1 cellular context compared by ENCODE assay signal in the genomic region with DNA sequence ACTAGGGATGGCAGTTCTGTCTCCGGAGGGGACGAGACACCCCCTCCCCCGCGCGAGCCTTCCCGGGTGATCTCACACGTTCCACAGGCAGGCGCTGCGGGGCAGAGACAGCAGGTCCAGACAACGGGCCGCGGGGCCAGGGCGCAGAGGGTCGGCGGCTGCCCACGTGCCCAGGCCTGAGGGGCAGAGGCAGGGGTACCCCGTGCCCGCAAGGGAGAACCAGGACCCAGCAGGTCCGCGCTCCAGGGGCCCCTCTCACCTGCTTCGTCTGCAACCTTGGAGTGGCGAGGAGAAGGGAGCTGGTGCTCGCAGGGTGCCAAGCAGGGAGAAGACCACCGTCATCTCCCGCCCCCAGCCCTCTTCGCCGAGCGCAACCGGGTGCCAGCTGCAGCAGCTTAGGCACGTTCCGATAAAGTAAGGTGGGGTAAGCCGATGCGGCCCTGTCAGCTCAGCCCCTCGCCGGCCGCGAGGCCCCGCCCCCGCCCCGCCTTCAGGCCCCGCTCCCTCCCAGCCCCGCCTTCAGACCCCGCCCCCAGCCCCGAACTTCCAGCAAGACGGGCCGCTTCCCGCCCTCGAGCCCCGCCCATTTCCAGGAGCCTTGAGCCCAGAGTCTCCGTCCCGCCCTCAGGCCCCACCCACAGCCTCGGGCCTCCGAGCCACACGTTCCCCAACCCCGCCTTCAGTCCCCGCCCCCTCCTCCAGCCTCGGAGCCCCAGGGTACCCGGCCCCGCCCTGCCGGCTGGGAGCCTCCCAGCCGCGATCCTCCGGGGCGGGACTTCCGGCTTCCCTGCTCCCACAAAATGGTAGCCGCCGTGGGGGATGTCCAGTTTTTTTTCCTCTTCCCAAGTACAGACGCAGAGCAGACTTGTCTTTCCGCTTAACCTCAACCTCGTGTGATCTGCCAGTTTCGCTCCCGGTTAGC.
TF ChIP-seq lines count a peak whose summit lies in the region.

A gene with protein sequence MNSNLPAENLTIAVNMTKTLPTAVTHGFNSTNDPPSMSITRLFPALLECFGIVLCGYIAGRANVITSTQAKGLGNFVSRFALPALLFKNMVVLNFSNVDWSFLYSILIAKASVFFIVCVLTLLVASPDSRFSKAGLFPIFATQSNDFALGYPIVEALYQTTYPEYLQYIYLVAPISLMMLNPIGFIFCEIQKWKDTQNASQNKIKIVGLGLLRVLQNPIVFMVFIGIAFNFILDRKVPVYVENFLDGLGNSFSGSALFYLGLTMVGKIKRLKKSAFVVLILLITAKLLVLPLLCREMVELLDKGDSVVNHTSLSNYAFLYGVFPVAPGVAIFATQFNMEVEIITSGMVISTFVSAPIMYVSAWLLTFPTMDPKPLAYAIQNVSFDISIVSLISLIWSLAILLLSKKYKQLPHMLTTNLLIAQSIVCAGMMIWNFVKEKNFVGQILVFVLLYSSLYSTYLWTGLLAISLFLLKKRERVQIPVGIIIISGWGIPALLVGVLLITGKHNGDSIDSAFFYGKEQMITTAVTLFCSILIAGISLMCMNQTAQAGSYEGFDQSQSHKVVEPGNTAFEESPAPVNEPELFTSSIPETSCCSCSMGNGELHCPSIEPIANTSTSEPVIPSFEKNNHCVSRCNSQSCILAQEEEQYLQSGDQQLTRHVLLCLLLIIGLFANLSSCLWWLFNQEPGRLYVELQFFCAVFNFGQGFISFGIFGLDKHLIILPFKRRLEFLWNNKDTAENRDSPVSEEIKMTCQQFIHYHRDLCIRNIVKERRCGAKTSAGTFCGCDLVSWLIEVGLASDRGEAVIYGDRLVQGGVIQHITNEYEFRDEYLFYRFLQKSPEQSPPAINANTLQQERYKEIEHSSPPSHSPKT (minus strand): TSS at position 416 of the 922 bp plus-strand sequence. CDS start 5,073 bp downstream, outside the sequence.

TF ChIP-seq in HepG2, 621 proteins besides CTCF, POLR2A, EP300 and RAD21 (continued from another document and continues in another):
- TF ChIP-seq, protein P1, sequence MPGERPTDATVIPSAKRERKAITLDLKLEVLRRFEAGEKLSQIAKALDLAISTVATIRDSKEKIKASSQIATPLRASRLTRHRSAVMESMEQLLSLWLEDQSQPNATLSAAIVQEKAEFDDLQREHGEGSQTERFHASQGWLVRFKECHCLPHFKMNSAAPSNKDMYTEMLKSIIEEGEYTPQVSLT (CRISPR knock-in tag; IDR thresholded peaks at IDR 0.05; ENCODE audit: borderline replicate concordance, low read depth) = no peak
- no peak for TF ChIP-seq KLF9 (CRISPR knock-in tag; IDR thresholded peaks at IDR 0.05; ENCODE audit: low read depth)
- peak; percentile 53; the same call in 1 of the 2 replicates for TF ChIP-seq ETV5 (CRISPR knock-in tag; IDR thresholded peaks at IDR 0.05; ENCODE audit: borderline replicate concordance)
- no peak for TF ChIP-seq JARID2 (CRISPR knock-in tag; IDR thresholded peaks at IDR 0.05; ENCODE audit: insufficient replicate concordance)
- no peak; the same call in 1 of the 2 replicates for TF ChIP-seq YEATS2 (CRISPR knock-in tag; IDR thresholded peaks at IDR 0.05; ENCODE audit: borderline replicate concordance)
- no peak for TF ChIP-seq ZNF205 (CRISPR knock-in tag; IDR thresholded peaks at IDR 0.05)
- no peak for TF ChIP-seq RARA (CRISPR knock-in tag; IDR thresholded peaks at IDR 0.05)
- TF ChIP-seq, protein P2, sequence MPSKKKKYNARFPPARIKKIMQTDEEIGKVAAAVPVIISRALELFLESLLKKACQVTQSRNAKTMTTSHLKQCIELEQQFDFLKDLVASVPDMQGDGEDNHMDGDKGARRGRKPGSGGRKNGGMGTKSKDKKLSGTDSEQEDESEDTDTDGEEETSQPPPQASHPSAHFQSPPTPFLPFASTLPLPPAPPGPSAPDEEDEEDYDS (CRISPR knock-in tag; IDR thresholded peaks at IDR 0.05) = no peak
- TF ChIP-seq NCOA1 (CRISPR knock-in tag; IDR thresholded peaks at IDR 0.05) = no peak
- TF ChIP-seq, protein P3, sequence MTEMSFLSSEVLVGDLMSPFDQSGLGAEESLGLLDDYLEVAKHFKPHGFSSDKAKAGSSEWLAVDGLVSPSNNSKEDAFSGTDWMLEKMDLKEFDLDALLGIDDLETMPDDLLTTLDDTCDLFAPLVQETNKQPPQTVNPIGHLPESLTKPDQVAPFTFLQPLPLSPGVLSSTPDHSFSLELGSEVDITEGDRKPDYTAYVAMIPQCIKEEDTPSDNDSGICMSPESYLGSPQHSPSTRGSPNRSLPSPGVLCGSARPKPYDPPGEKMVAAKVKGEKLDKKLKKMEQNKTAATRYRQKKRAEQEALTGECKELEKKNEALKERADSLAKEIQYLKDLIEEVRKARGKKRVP (CRISPR knock-in tag; IDR thresholded peaks at IDR 0.05) = no peak
- TF ChIP-seq ZMYM4 (CRISPR knock-in tag; IDR thresholded peaks at IDR 0.05) = peak; percentile 89
- TF ChIP-seq, protein P4, sequence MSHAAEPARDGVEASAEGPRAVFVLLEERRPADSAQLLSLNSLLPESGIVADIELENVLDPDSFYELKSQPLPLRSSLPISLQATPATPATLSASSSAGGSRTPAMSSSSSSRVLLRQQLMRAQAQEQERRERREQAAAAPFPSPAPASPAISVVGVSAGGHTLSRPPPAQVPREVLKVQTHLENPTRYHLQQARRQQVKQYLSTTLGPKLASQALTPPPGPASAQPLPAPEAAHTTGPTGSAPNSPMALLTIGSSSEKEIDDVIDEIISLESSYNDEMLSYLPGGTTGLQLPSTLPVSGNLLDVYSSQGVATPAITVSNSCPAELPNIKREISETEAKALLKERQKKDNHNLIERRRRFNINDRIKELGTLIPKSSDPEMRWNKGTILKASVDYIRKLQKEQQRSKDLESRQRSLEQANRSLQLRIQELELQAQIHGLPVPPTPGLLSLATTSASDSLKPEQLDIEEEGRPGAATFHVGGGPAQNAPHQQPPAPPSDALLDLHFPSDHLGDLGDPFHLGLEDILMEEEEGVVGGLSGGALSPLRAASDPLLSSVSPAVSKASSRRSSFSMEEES (CRISPR knock-in tag; IDR thresholded peaks at IDR 0.05) = 0 out of 2 replicates have a peak, but pooled peaks have one; percentile 25
- TF ChIP-seq HDAC6 (IDR thresholded peaks at IDR 0.05; ENCODE audit: low read depth, low read length) = no peak
- no peak for TF ChIP-seq ZNF567 (CRISPR knock-in tag; IDR thresholded peaks at IDR 0.05; ENCODE audit: borderline replicate concordance)
- TF ChIP-seq ZNF670 (CRISPR knock-in tag; IDR thresholded peaks at IDR 0.05; ENCODE audit: borderline replicate concordance) = no peak
- TF ChIP-seq POLR2AphosphoS2 (IDR thresholded peaks at IDR 0.05; ENCODE audit: low read depth, low read length) = no peak
- no peak for TF ChIP-seq ZNF335 (CRISPR knock-in tag; IDR thresholded peaks at IDR 0.05)
- no peak for TF ChIP-seq ZNF543 (CRISPR knock-in tag; IDR thresholded peaks at IDR 0.05)
- no peak; the same call in 1 of the 2 replicates for TF ChIP-seq ZZZ3 (CRISPR knock-in tag; IDR thresholded peaks at IDR 0.05; ENCODE audit: borderline replicate concordance)
- TF ChIP-seq, protein P5, sequence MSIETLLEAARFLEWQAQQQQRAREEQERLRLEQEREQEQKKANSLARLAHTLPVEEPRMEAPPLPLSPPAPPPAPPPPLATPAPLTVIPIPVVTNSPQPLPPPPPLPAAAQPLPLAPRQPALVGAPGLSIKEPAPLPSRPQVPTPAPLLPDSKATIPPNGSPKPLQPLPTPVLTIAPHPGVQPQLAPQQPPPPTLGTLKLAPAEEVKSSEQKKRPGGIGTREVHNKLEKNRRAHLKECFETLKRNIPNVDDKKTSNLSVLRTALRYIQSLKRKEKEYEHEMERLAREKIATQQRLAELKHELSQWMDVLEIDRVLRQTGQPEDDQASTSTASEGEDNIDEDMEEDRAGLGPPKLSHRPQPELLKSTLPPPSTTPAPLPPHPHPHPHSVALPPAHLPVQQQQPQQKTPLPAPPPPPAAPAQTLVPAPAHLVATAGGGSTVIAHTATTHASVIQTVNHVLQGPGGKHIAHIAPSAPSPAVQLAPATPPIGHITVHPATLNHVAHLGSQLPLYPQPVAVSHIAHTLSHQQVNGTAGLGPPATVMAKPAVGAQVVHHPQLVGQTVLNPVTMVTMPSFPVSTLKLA (IDR thresholded peaks at IDR 0.05) = no peak
- 0 out of 2 replicates have a peak, but pooled peaks have one; percentile 34 for TF ChIP-seq ZNF329 (CRISPR knock-in tag; IDR thresholded peaks at IDR 0.05; ENCODE audit: low read depth)
- TF ChIP-seq ZNF256 (CRISPR knock-in tag; conservative IDR thresholded peaks at IDR 0.05) = no peak
- no peak for TF ChIP-seq ZNF138 (CRISPR knock-in tag; IDR thresholded peaks at IDR 0.05; ENCODE audit: low read depth)
- no peak for TF ChIP-seq SP140L (CRISPR knock-in tag; IDR thresholded peaks at IDR 0.05; ENCODE audit: borderline replicate concordance)
- TF ChIP-seq ZNF577 (CRISPR knock-in tag; IDR thresholded peaks at IDR 0.05; ENCODE audit: borderline replicate concordance, low read depth) = no peak
- peak; percentile 81; the same call in 1 of the 2 replicates for TF ChIP-seq KAT7 (CRISPR knock-in tag; IDR thresholded peaks at IDR 0.05; ENCODE audit: borderline replicate concordance)
- TF ChIP-seq, protein P6, sequence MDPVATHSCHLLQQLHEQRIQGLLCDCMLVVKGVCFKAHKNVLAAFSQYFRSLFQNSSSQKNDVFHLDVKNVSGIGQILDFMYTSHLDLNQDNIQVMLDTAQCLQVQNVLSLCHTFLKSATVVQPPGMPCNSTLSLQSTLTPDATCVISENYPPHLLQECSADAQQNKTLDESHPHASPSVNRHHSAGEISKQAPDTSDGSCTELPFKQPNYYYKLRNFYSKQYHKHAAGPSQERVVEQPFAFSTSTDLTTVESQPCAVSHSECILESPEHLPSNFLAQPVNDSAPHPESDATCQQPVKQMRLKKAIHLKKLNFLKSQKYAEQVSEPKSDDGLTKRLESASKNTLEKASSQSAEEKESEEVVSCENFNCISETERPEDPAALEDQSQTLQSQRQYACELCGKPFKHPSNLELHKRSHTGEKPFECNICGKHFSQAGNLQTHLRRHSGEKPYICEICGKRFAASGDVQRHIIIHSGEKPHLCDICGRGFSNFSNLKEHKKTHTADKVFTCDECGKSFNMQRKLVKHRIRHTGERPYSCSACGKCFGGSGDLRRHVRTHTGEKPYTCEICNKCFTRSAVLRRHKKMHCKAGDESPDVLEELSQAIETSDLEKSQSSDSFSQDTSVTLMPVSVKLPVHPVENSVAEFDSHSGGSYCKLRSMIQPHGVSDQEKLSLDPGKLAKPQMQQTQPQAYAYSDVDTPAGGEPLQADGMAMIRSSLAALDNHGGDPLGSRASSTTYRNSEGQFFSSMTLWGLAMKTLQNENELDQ (CRISPR knock-in tag; IDR thresholded peaks at IDR 0.05; ENCODE audit: borderline replicate concordance) = no peak
- TF ChIP-seq PCBP2 (optimal IDR thresholded peaks at IDR 0.05; ENCODE audit: low read depth, low read length, poor library complexity, severe bottlenecking) = no peak
- 0 out of 2 replicates have a peak, but pooled peaks have one; percentile 10 for TF ChIP-seq KLF15 (CRISPR knock-in tag; IDR thresholded peaks at IDR 0.05; ENCODE audit: borderline replicate concordance)
- TF ChIP-seq, protein P7, sequence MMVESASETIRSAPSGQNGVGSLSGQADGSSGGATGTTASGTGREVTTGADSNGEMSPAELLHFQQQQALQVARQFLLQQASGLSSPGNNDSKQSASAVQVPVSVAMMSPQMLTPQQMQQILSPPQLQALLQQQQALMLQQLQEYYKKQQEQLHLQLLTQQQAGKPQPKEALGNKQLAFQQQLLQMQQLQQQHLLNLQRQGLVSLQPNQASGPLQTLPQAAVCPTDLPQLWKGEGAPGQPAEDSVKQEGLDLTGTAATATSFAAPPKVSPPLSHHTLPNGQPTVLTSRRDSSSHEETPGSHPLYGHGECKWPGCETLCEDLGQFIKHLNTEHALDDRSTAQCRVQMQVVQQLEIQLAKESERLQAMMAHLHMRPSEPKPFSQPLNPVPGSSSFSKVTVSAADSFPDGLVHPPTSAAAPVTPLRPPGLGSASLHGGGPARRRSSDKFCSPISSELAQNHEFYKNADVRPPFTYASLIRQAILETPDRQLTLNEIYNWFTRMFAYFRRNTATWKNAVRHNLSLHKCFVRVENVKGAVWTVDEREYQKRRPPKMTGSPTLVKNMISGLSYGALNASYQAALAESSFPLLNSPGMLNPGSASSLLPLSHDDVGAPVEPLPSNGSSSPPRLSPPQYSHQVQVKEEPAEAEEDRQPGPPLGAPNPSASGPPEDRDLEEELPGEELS (CRISPR knock-in tag; IDR thresholded peaks at IDR 0.05) = no peak
- TF ChIP-seq CENPX (CRISPR knock-in tag; IDR thresholded peaks at IDR 0.05) = no peak
- no peak for TF ChIP-seq MEF2D (CRISPR knock-in tag; IDR thresholded peaks at IDR 0.05)
- no peak for TF ChIP-seq YEATS4 (CRISPR knock-in tag; IDR thresholded peaks at IDR 0.05; ENCODE audit: borderline replicate concordance)
- TF ChIP-seq, protein P8, sequence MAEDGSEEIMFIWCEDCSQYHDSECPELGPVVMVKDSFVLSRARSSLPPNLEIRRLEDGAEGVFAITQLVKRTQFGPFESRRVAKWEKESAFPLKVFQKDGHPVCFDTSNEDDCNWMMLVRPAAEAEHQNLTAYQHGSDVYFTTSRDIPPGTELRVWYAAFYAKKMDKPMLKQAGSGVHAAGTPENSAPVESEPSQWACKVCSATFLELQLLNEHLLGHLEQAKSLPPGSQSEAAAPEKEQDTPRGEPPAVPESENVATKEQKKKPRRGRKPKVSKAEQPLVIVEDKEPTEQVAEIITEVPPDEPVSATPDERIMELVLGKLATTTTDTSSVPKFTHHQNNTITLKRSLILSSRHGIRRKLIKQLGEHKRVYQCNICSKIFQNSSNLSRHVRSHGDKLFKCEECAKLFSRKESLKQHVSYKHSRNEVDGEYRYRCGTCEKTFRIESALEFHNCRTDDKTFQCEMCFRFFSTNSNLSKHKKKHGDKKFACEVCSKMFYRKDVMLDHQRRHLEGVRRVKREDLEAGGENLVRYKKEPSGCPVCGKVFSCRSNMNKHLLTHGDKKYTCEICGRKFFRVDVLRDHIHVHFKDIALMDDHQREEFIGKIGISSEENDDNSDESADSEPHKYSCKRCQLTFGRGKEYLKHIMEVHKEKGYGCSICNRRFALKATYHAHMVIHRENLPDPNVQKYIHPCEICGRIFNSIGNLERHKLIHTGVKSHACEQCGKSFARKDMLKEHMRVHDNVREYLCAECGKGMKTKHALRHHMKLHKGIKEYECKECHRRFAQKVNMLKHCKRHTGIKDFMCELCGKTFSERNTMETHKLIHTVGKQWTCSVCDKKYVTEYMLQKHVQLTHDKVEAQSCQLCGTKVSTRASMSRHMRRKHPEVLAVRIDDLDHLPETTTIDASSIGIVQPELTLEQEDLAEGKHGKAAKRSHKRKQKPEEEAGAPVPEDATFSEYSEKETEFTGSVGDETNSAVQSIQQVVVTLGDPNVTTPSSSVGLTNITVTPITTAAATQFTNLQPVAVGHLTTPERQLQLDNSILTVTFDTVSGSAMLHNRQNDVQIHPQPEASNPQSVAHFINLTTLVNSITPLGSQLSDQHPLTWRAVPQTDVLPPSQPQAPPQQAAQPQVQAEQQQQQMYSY (CRISPR knock-in tag; IDR thresholded peaks at IDR 0.05) = no peak
- TF ChIP-seq FOXC1 (CRISPR knock-in tag; IDR thresholded peaks at IDR 0.05; ENCODE audit: borderline replicate concordance) = no peak
- no peak for TF ChIP-seq ZNF460 (CRISPR knock-in tag; IDR thresholded peaks at IDR 0.05; ENCODE audit: borderline replicate concordance)
- no peak for TF ChIP-seq ZNF326 (CRISPR knock-in tag; IDR thresholded peaks at IDR 0.05; ENCODE audit: borderline replicate concordance)
- TF ChIP-seq, protein P9, sequence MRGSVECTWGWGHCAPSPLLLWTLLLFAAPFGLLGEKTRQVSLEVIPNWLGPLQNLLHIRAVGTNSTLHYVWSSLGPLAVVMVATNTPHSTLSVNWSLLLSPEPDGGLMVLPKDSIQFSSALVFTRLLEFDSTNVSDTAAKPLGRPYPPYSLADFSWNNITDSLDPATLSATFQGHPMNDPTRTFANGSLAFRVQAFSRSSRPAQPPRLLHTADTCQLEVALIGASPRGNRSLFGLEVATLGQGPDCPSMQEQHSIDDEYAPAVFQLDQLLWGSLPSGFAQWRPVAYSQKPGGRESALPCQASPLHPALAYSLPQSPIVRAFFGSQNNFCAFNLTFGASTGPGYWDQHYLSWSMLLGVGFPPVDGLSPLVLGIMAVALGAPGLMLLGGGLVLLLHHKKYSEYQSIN (CRISPR knock-in tag; IDR thresholded peaks at IDR 0.05; ENCODE audit: borderline replicate concordance) = no peak
- TF ChIP-seq KAT2B (IDR thresholded peaks at IDR 0.05; ENCODE audit: borderline replicate concordance, low read depth, low read length) = no peak
- no peak for TF ChIP-seq ZNF615 (CRISPR knock-in tag; IDR thresholded peaks at IDR 0.05; ENCODE audit: borderline replicate concordance)
